In the genomic region with DNA sequence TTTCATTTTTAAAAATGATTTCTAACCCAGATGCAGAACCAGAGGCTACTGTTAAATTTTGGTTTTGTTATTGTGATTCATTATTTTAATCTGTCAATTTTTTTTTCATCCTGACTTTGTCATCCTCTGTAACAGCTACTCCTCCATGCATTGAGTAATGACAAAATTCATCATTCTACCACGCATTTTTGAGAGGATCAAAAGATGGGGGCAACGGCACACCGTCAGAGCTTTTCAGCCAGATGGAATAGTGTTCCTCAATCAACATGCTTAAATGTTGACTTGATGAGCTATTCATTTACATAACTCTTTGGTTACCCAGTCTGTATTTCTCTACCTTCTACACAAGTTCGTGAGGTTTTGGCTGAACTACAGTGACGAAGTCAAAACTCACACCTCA, we compare ENCODE assay signal across 19 cellular contexts.
A peak's percentile ranks its signal among the peaks of the same experiment; 100 is the strongest.
DNase-seq lines count a peak whose midpoint lies in the region; TF ChIP-seq lines count a peak whose summit lies in the region.
"Had no signal": no experiment of that assay in that cellular context is flagged by ENCODE, and none has a peak within 500 bp of the region (broad histone marks: within the 10 kb centered on the region; RNA-seq: fewer than 3 reads in every experiment).

No MANE protein-coding gene starts in this region.

- no TSS peak for BruUV-seq in PC-9 (replicated peaks; lab: Mats Ljungman, UMichigan)

- H3K4me2 ChIP-seq in OCI-LY3 (ENCODE audit: low read length) = peak overlapping the region; percentile 51
- no peak overlapping the region for H3K4me2 ChIP-seq in neural cell (ENCODE audit: low read length)
- H3K4me2 ChIP-seq in PC-9 = no peak overlapping the region
- H3K4me2 ChIP-seq: A549, GM23338 had no signal

- intact Hi-C loops in PC-9 (cut with micrococcal nuclease; ENCODE audit: unreplicated experiment) = no loop called here
- intact Hi-C loops in posterior vena cava (cut with DNase I) = loop anchor here in 1 of 2 donors (2.0 kb wide), 1 partner anchor 44 kb away; no protein-coding TSS in a partner anchor

- CTCF ChIA-PET in PC-9 (lab: Charles Lee) = no interaction called here

- H3K79me2 ChIP-seq in OCI-LY3 (ENCODE audit: low read length) = no peaks in the 10 kb centered on the region
- H3K79me2 ChIP-seq in neural cell (replicated peaks; ENCODE audit: insufficient read depth, low read length) = no peaks in the 10 kb centered on the region
- H3K79me2 ChIP-seq in PC-9 (ENCODE audit: low read depth) = no peaks in the 10 kb centered on the region

- H3K27me3 ChIP-seq in BE2C = no peaks in the 10 kb centered on the region
- H3K27me3 ChIP-seq in OCI-LY3 (ENCODE audit: low read depth, low read length) = no peaks in the 10 kb centered on the region
- H3K27me3 ChIP-seq in neural cell (ENCODE audit: insufficient read depth, low read depth, low read length) = no peaks in the 10 kb centered on the region
- H3K27me3 ChIP-seq in PC-9 (ENCODE audit: insufficient read depth, low read depth) = no peaks in the 10 kb centered on the region
- H3K27me3 ChIP-seq: BLaER1 treated with 17β-estradiol and CSF1 and Interleukin-3, amounts not matched to agents 10 nM and 100 nM had no signal

- no peak for TF ChIP-seq EP300 in neural cell (conservative IDR thresholded peaks at IDR 0.05; ENCODE audit: poor library complexity, severe bottlenecking)

- H3K4me3 ChIP-seq in BE2C (ENCODE audit: low read depth, low read length) = peak overlapping the region; percentile 25; the same call in 1 of the 2 replicates
- peak overlapping the region; percentile 42 for H3K4me3 ChIP-seq in OCI-LY3 (ENCODE audit: low read length)
- H3K4me3 ChIP-seq in neural cell (ENCODE audit: low read length) = peak overlapping the region; percentile 14
- H3K4me3 ChIP-seq in PC-9 = no peak overlapping the region
- H3K4me3 ChIP-seq: A549; BLaER1 treated with 17β-estradiol and CSF1 and Interleukin-3, amounts not matched to agents 10 nM and 100 nM; GM23338 had no signal

- no peak for DNase-seq in BE2C
- DNase-seq in PC-9 = no peak
- no peak for DNase-seq in middle frontal gyrus (ENCODE audit: extremely low spot score, low spot score)
- DNase-seq in posterior vena cava (ENCODE audit: low spot score) = no peak
- DNase-seq: 8988T; ACHN; AML-193; Calu3; CD4-positive, alpha-beta T cell; COR-L47; DMS53; DMS79 treated with DMSO at 0.1 percent for 48 hours; GF-D8; H9 had no signal

- no peaks in the 10 kb centered on the region for H3K36me3 ChIP-seq in BE2C
- H3K36me3 ChIP-seq in OCI-LY3 (replicated peaks; ENCODE audit: low read depth, low read length) = no peaks in the 10 kb centered on the region
- H3K36me3 ChIP-seq in neural cell (ENCODE audit: insufficient read depth, low read length) = no peaks in the 10 kb centered on the region
- H3K36me3 ChIP-seq in PC-9 (ENCODE audit: low read depth) = no peaks in the 10 kb centered on the region
- H3K36me3 ChIP-seq: BLaER1 treated with 17β-estradiol and CSF1 and Interleukin-3, amounts not matched to agents 10 nM and 100 nM had no signal

- H2AFZ ChIP-seq in OCI-LY3 (ENCODE audit: low read depth, low read length) (no peak overlapping the region), neural cell (ENCODE audit: low read depth, low read length) (no peak overlapping the region), PC-9 (no peak overlapping the region)
- H2AFZ ChIP-seq: GM23338 had no signal

- TF ChIP-seq CTCF in BE2C (IDR thresholded peaks at IDR 0.05; ENCODE audit: low read depth, low read length) (no peak), OCI-LY3 (IDR thresholded peaks at IDR 0.05; ENCODE audit: low read depth, low read length) (no peak), neural cell (IDR thresholded peaks at IDR 0.05; ENCODE audit: poor library complexity, severe bottlenecking) (no peak), PC-9 (conservative IDR thresholded peaks at IDR 0.05) (no peak)

- no peaks in the 10 kb centered on the region; the same call in 1 of the 2 replicates for H3K4me1 ChIP-seq in BE2C
- no peaks in the 10 kb centered on the region for H3K4me1 ChIP-seq in OCI-LY3 (ENCODE audit: low read length)
- no peaks in the 10 kb centered on the region for H3K4me1 ChIP-seq in PC-9 (replicated peaks; ENCODE audit: insufficient read depth)
- H3K4me1 ChIP-seq: A549 had no signal

- H3K9ac ChIP-seq in OCI-LY3 (ENCODE audit: low read length) = no peak overlapping the region
- no peak overlapping the region for H3K9ac ChIP-seq in neural cell (ENCODE audit: low read length)
- H3K9ac ChIP-seq: BLaER1 treated with 17β-estradiol and CSF1 and Interleukin-3, amounts not matched to agents 10 nM and 100 nM had no signal

- no peak for TF ChIP-seq RAD21 in neural cell (conservative IDR thresholded peaks at IDR 0.05)

- H3K9me2 ChIP-seq in neural cell (ENCODE audit: insufficient read depth, low read length) (no peaks in the 10 kb centered on the region), PC-9 (ENCODE audit: insufficient read depth) (no peaks in the 10 kb centered on the region)

- H3K27ac ChIP-seq in OCI-LY3 (ENCODE audit: low read length) (no peak overlapping the region), neural cell (ENCODE audit: low read length) (peak overlapping the region; percentile 70), PC-9 (no peak overlapping the region)
- H3K27ac ChIP-seq: A549; BLaER1 treated with 17β-estradiol and CSF1 and Interleukin-3, amounts not matched to agents 10 nM and 100 nM had no signal

- H3F3A ChIP-seq in neural cell (ENCODE audit: insufficient read depth, low read length, poor library complexity, severe bottlenecking) = no peaks in the 10 kb centered on the region
- H3F3A ChIP-seq in PC-9 (ENCODE audit: insufficient read depth, low read depth) = no peaks in the 10 kb centered on the region

- no peaks in the 10 kb centered on the region for H3K9me3 ChIP-seq in BE2C
- no peaks in the 10 kb centered on the region for H3K9me3 ChIP-seq in OCI-LY3 (ENCODE audit: insufficient read depth, low read length)
- no peaks in the 10 kb centered on the region for H3K9me3 ChIP-seq in neural cell (ENCODE audit: low read length)
- H3K9me3 ChIP-seq in PC-9 (ENCODE audit: insufficient read depth, low read depth) = no peaks in the 10 kb centered on the region
- H3K9me3 ChIP-seq: A549; BLaER1 treated with 17β-estradiol and CSF1 and Interleukin-3, amounts not matched to agents 10 nM and 100 nM had no signal

- POLR2A ChIA-PET in PC-9 (lab: Charles Lee; ENCODE audit: unreplicated experiment) = no interaction called here

- no peaks in the 10 kb centered on the region for H4K20me1 ChIP-seq in OCI-LY3 (ENCODE audit: insufficient read depth, low read length)
- no peaks in the 10 kb centered on the region for H4K20me1 ChIP-seq in neural cell (ENCODE audit: insufficient read depth)
- no peaks in the 10 kb centered on the region for H4K20me1 ChIP-seq in PC-9 (ENCODE audit: insufficient read depth)
- H4K20me1 ChIP-seq: BLaER1 treated with 17β-estradiol and CSF1 and Interleukin-3, amounts not matched to agents 10 nM and 100 nM had no signal

TF ChIP-seq in neural cell, 6 proteins besides CTCF, POLR2A, EP300 and RAD21:
- TF ChIP-seq POLR2AphosphoS5 (IDR thresholded peaks at IDR 0.05) (no peak), SMC3 (conservative IDR thresholded peaks at IDR 0.05; ENCODE audit: poor library complexity) (no peak), TAF1 (IDR thresholded peaks at IDR 0.05; ENCODE audit: low read depth) (no peak), EZH2 (IDR thresholded peaks at IDR 0.05; ENCODE audit: borderline replicate concordance, insufficient read depth, low read length, poor library complexity, severe bottlenecking) (no peak), MXI1 (conservative IDR thresholded peaks at IDR 0.05; ENCODE audit: poor library complexity, severe bottlenecking) (no peak)
- TF ChIP-seq, protein P1, sequence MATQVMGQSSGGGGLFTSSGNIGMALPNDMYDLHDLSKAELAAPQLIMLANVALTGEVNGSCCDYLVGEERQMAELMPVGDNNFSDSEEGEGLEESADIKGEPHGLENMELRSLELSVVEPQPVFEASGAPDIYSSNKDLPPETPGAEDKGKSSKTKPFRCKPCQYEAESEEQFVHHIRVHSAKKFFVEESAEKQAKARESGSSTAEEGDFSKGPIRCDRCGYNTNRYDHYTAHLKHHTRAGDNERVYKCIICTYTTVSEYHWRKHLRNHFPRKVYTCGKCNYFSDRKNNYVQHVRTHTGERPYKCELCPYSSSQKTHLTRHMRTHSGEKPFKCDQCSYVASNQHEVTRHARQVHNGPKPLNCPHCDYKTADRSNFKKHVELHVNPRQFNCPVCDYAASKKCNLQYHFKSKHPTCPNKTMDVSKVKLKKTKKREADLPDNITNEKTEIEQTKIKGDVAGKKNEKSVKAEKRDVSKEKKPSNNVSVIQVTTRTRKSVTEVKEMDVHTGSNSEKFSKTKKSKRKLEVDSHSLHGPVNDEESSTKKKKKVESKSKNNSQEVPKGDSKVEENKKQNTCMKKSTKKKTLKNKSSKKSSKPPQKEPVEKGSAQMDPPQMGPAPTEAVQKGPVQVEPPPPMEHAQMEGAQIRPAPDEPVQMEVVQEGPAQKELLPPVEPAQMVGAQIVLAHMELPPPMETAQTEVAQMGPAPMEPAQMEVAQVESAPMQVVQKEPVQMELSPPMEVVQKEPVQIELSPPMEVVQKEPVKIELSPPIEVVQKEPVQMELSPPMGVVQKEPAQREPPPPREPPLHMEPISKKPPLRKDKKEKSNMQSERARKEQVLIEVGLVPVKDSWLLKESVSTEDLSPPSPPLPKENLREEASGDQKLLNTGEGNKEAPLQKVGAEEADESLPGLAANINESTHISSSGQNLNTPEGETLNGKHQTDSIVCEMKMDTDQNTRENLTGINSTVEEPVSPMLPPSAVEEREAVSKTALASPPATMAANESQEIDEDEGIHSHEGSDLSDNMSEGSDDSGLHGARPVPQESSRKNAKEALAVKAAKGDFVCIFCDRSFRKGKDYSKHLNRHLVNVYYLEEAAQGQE (IDR thresholded peaks at IDR 0.05; ENCODE audit: borderline replicate concordance) = no peak
TF ChIP-seq in neural cell: peak in this region for 0.
